ENCODE assay signal across 2 cellular contexts in genomic region chr14:95651028-95651427, GRCh38.
TF ChIP-seq lines count a peak whose summit lies in the region.

No MANE protein-coding gene starts in this region.

TF ChIP-seq in HEK293, 187 proteins besides CTCF, POLR2A, EP300 and RAD21:
- TF ChIP-seq ZSCAN5A (tag by site-specific recombination; IDR thresholded peaks at IDR 0.05) (no peak), SCRT1 (tag by site-specific recombination; IDR thresholded peaks at IDR 0.05; ENCODE audit: borderline replicate concordance) (0 out of 2 replicates have a peak, but pooled peaks have one; percentile 29)
TF ChIP-seq in HEK293: peak in this region for 1.

TF ChIP-seq in K562, 482 proteins besides CTCF, POLR2A, EP300 and RAD21:
- peak; percentile 39; the same call in 1 of the 2 replicates for TF ChIP-seq SPI1 (IDR thresholded peaks at IDR 0.05; ENCODE audit: borderline replicate concordance, low read depth, low read length)
- TF ChIP-seq NCOA4 (IDR thresholded peaks at IDR 0.05; ENCODE audit: partially characterized antibody) = no peak
- TF ChIP-seq, protein P1, sequence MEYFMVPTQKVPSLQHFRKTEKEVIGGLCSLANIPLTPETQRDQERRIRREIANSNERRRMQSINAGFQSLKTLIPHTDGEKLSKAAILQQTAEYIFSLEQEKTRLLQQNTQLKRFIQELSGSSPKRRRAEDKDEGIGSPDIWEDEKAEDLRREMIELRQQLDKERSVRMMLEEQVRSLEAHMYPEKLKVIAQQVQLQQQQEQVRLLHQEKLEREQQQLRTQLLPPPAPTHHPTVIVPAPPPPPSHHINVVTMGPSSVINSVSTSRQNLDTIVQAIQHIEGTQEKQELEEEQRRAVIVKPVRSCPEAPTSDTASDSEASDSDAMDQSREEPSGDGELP (CRISPR knock-in tag; IDR thresholded peaks at IDR 0.05; ENCODE audit: borderline replicate concordance) = no peak
TF ChIP-seq in K562: peak in this region for 1.
